In the genomic region with DNA sequence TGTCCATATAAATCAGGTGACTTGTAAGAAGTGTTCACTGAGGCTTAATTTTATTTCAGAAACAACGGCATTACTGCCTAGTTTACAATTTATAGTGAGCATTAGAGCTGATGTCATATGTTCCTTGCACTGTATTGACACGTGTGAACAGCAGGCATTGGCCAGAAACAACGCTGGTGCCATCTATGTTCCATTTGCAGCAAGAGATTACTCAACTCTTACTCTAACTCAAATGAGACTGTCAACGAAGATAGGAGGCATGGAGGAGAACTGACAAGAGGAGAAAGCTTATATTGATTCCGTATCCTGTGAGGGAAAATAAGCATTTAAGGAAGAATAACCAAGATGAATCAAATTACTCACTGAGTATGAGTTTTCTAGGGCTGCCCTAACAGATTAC, we compare ENCODE assay signal across 17 cellular contexts. TPM values are rescaled to one million over a fixed set of nuclear protein-coding genes. Genes with fewer than 3 reads are reported as not detected.
A peak's percentile ranks its signal among the peaks of the same experiment; 100 is the strongest.
DNase-seq lines count a peak whose midpoint lies in the region; ATAC-seq and TF ChIP-seq lines count a peak whose summit lies in the region.
"Had no signal": no experiment of that assay in that cellular context is flagged by ENCODE, and none has a peak within 500 bp of the region (broad histone marks: within the 10 kb centered on the region; RNA-seq: fewer than 3 reads in every experiment).

No MANE protein-coding gene starts in this region.

- no peaks in the 10 kb centered on the region for H3K27me3 ChIP-seq in PC-3 (ENCODE audit: low read length)
- H3K27me3 ChIP-seq in left ventricle myocardium inferior (ENCODE audit: low read depth): no peaks in the 10 kb centered on the region
- H3K27me3 ChIP-seq: esophagus muscularis mucosa, testis had no signal

- H3K4me1 ChIP-seq in PC-3 (ENCODE audit: insufficient read depth, low read length): no peaks in the 10 kb centered on the region
- H3K4me1 ChIP-seq in left ventricle myocardium inferior: no peaks in the 10 kb centered on the region
- H3K4me1 ChIP-seq: testis had no signal

- H3K9me3 ChIP-seq in PC-3 (ENCODE audit: low read length) (no peaks in the 10 kb centered on the region), left ventricle myocardium inferior (replicated peaks) (no peaks in the 10 kb centered on the region)
- H3K9me3 ChIP-seq: esophagus muscularis mucosa, testis had no signal

- peak; percentile 63 for ATAC-seq in PC-3
- ATAC-seq: Right ventricle myocardium inferior had no signal

- peak; percentile 8; the same call in 1 of the 2 replicates for TF ChIP-seq CTCF in 22Rv1 (IDR thresholded peaks at IDR 0.05)
- peak; percentile 4 for TF ChIP-seq CTCF in GM10248 (IDR thresholded peaks at IDR 0.05; ENCODE audit: control extremely low read depth, extremely low read depth, low read depth, missing control alignments)
- TF ChIP-seq CTCF in PC-3 (conservative IDR thresholded peaks at IDR 0.05; ENCODE audit: low read depth, low read length): peak; percentile 28; the same call in 1 of the 2 replicates
- TF ChIP-seq CTCF in left ventricle myocardium inferior (IDR thresholded peaks at IDR 0.05; ENCODE audit: borderline replicate concordance): no peak

- H3K79me2 ChIP-seq in PC-3 (ENCODE audit: low read length): no peaks in the 10 kb centered on the region

- no TSS peak for BruUV-seq in PC-3 (replicated peaks; lab: Mats Ljungman, UMichigan)

- POLR2A ChIA-PET in GM10248 (lab: Yijun Ruan, JAX) (no interaction called here), PC-3 (lab: Charles Lee; ENCODE audit: unreplicated experiment) (no interaction called here)

- H3K4me3 ChIP-seq in PC-3 (ENCODE audit: low read length) (no peak overlapping the region), left ventricle myocardium inferior (no peak overlapping the region)
- H3K4me3 ChIP-seq: esophagus muscularis mucosa, skin epidermis, testis had no signal

- no peak overlapping the region for H3K27ac ChIP-seq in 22Rv1
- no peak overlapping the region for H3K27ac ChIP-seq in PC-3 (ENCODE audit: low read length)
- no peak overlapping the region for H3K27ac ChIP-seq in left ventricle myocardium inferior (replicated peaks)
- H3K27ac ChIP-seq: esophagus muscularis mucosa, skin epidermis, testis had no signal

- no peak for DNase-seq in GM10248 (ENCODE audit: extremely low spot score)
- DNase-seq in PC-3: peak; percentile 5
- DNase-seq in fibroblast of gingiva (ENCODE audit: low read depth): peak; percentile 12
- no peak for DNase-seq in ureter (ENCODE audit: low spot score)
- DNase-seq in stimulated activated CD4-positive, alpha-beta T cell treated with anti-CD3 and anti-CD28 coated beads, Interleukin-4, amount 100 ng/mL, for 1 hour: no peak
- no peak for DNase-seq in left ventricle myocardium inferior
- DNase-seq in activated CD8-positive, alpha-beta memory T cell treated with anti-CD3 and anti-CD28 coated beads, Interleukin-2, amount 50 U/mL, for 48 hours: no peak
- DNase-seq: activated CD4-positive, alpha-beta T cell treated with anti-CD3 and anti-CD28 coated beads for 48 hours; activated naive CD4-positive, alpha-beta T cell treated with anti-CD3 and anti-CD28 coated beads, Interleukin-2, amount 50 U/mL, for 16 hours; activated T-cell treated with anti-CD3 and anti-CD28 coated beads for 4 hours; cortex of kidney; NCI-H2171; testis had no signal

- no peak overlapping the region for H2AFZ ChIP-seq in PC-3 (ENCODE audit: low read length)

- H3K36me3 ChIP-seq in PC-3 (ENCODE audit: low read depth, low read length): no peaks in the 10 kb centered on the region
- H3K36me3 ChIP-seq in left ventricle myocardium inferior: no peaks in the 10 kb centered on the region
- H3K36me3 ChIP-seq: esophagus muscularis mucosa had no signal

- CTCF ChIA-PET in GM10248 (lab: Yijun Ruan, JAX): interaction anchor here (0.9 to 2.4 kb wide), 7 partner anchors 9 to 666 kb away, joined by 3 to 9 read pairs (median 3); no protein-coding TSS in a partner anchor
- CTCF ChIA-PET in PC-3 (lab: Charles Lee): no interaction called here

- intact Hi-C loops in PC-3 (cut with micrococcal nuclease): loop anchor here (2.0 kb wide), 1 partner anchor 117 kb away; no protein-coding TSS in a partner anchor
- intact Hi-C loops in left ventricle myocardium inferior (cut with micrococcal nuclease): no loop called here

- no peak overlapping the region for H3K9ac ChIP-seq in PC-3 (ENCODE audit: low read length)

- no peaks in the 10 kb centered on the region for H3F3A ChIP-seq in PC-3 (ENCODE audit: low read length, unreplicated experiment)

- H4K20me1 ChIP-seq in PC-3 (ENCODE audit: low read length): no peaks in the 10 kb centered on the region

- H3K9me2 ChIP-seq in PC-3 (replicated peaks; ENCODE audit: low read length): no peaks in the 10 kb centered on the region

- H3K4me2 ChIP-seq in PC-3 (ENCODE audit: low read length): no peak overlapping the region

RNA-seq across cellular contexts. Expression of a gene that starts 48.4 kb away (rescaled TPM):
- total RNA-seq in PC-3 (2014; rRNA removed) (6.2 and 12.4 TPM in 2 replicates), ureter (0.75 TPM), left ventricle myocardium inferior (0.52 TPM)

Comparison
In these comparisons a context has a peak if more than half of its experiments do, and no peak if none do; other contexts are left out.
1. DNase-seq: peak in PC-3 (single experiment) and fibroblast of gingiva (single experiment); none in GM10248 (single experiment), ureter (single experiment), stimulated activated CD4-positive, alpha-beta T cell treated with anti-CD3 and anti-CD28 coated beads, Interleukin-4, amount 100 ng/mL, for 1 hour (single experiment), left ventricle myocardium inferior (single experiment) and activated CD8-positive, alpha-beta memory T cell treated with anti-CD3 and anti-CD28 coated beads, Interleukin-2, amount 50 U/mL, for 48 hours (single experiment).